8 cellular contexts compared by ENCODE assay signal in the genomic region with DNA sequence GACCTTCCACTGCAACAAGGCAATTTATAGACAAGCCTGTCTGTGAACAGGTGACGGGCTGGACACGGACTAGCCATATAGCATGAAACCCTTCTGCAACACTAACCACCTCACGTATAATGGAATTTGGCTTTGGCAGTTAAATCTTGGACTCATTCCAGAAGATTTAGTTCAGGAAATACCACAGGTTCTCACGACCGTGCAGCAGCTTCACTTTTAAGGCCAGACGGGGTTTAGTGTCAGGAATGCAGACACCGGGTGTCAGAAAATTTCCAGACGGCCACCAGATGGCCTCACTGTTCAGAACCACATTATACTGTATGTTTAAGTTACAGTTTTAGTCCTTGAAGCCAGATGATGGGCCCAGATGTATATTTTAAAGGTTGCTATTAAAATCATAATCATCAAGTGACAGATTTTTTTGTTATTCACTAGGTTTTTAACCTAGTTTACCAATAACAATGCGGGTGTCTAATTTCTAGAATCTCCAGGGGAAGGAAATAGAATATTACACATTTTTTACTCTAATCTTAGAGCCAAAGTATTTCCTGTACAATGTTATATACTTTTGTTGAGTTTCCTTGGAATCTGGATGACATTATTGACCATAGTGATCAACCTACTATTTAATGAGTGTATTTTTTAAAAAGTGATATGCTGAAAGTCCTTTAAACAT.
DNase-seq lines count a peak whose midpoint lies in the region; ATAC-seq, FAIRE-seq and TF ChIP-seq lines count a peak whose summit lies in the region.

No MANE protein-coding gene starts in this region.

- TF ChIP-seq POLR2A in HepG2 (IDR thresholded peaks at IDR 0.05; ENCODE audit: insufficient read depth in 1 of 2, low read depth in 2 of 2, low read length in 2 of 2), result no peak

- H3K4me3 ChIP-seq in WI38 (ENCODE audit: low read depth, low read length) (no peak overlapping the region), colonic mucosa (no peak overlapping the region), HepG2 (replicated peaks in 1 of 3; ENCODE audit: insufficient read depth in 1 of 3, low read depth in 2 of 3, low read length in 3 of 3) (peak overlapping the region in 1 of 3 experiments; percentile 6; a peak in 1 of 6 replicates)

- no peaks in the 10 kb centered on the region for H3K4me1 ChIP-seq in colonic mucosa
- H3K4me1 ChIP-seq in HepG2 (ENCODE audit: insufficient read depth, low read length), result peaks cover 18% of the 10 kb centered on the region; the same call in 1 of the 2 replicates

- 9% methylated on average over 9 of the region's 9 CpGs for WGBS in HepG2 (ENCODE audit: low lambda C conversion rate)

- H3K27ac ChIP-seq in colonic mucosa (no peak overlapping the region), HepG2 (ENCODE audit: extremely low read length, insufficient read depth, low read length) (no peak overlapping the region)

- peak; percentile 77 for FAIRE-seq in HepG2 (lab: Jason Lieb, UNC)

- H3K4me2 ChIP-seq in HepG2 (ENCODE audit: low read depth, low read length), result peak overlapping the region; percentile 71

- TF ChIP-seq RAD21 in HepG2 (CRISPR knock-in tag; IDR thresholded peaks at IDR 0.05), result peak; percentile 29; the same call in 1 of the 2 replicates

- TF ChIP-seq CTCF in WI38 (IDR thresholded peaks at IDR 0.05; ENCODE audit: low read depth, low read length), result peak; percentile 63
- TF ChIP-seq CTCF in colonic mucosa (IDR thresholded peaks at IDR 0.05), result peak; percentile 60
- TF ChIP-seq CTCF in HepG2 (CRISPR knock-in tag; IDR thresholded peaks at IDR 0.05), result peak; percentile 74

- CTCF ChIA-PET in HepG2 (lab: Yijun Ruan, JAX; ENCODE audit: low intra/inter-chr PET ratio, low total read pairs), result interaction anchor here (0.8 to 1.7 kb wide), 4 partner anchors 91 to 574 kb away, joined by 3 to 11 read pairs (median 6); a partner anchor contains a TSS

- intact Hi-C loops in colonic mucosa (cut with DNase I) (loop anchor here (5.0 kb wide), 1 partner anchor 92 kb away; a partner anchor contains a TSS), HepG2 (cut with micrococcal nuclease; ENCODE audit: unreplicated experiment) (loop anchor here (1.0 to 10.0 kb wide), 6 partner anchors 66 to 570 kb away; no protein-coding TSS in a partner anchor)

- DNase-seq in AG08396 (ENCODE audit: low spot score), result peak; percentile 63
- DNase-seq in NCI-H2196 (lab: John Stamatoyannopoulos, UW; ENCODE audit: unreplicated experiment), result peak; percentile 51
- peak; percentile 77 for DNase-seq in colonic mucosa
- peak; percentile 46 for DNase-seq in HepG2 (ENCODE audit: low spot score)
- peak in 2 of 3 donors; percentile 29 for DNase-seq in stimulated activated CD4-positive, alpha-beta T cell treated with anti-CD3 and anti-CD28 coated beads, TNF-alpha, amount 100 ng/mL, for 48 hours (ENCODE audit: low read depth in 3 of 3)

- no peak for TF ChIP-seq EP300 in HepG2 (IDR thresholded peaks at IDR 0.05; ENCODE audit: low read depth in 2 of 2, low read length in 2 of 2)
- TF ChIP-seq EP300 in HepG2 (CRISPR knock-in tag; IDR thresholded peaks at IDR 0.05; ENCODE audit: borderline replicate concordance), result no peak

- H4K20me1 ChIP-seq in HepG2 (ENCODE audit: insufficient read depth, low read length), result no peaks in the 10 kb centered on the region

- BruUV-seq in HepG2 (replicated peaks; lab: Mats Ljungman, UMichigan), result no TSS peak

- in situ Hi-C loops in HepG2 (cut with HindIII; ENCODE audit: extremely low pct_ligation_motif_present, low pct_unique_long_range_greater_than_20kb), result loop anchor here (5.0 to 10.0 kb wide), 2 partner anchors 92 to 230 kb away; a partner anchor contains a TSS

- no peaks in the 10 kb centered on the region for H3K27me3 ChIP-seq in colonic mucosa
- H3K27me3 ChIP-seq in HepG2 (ENCODE audit: control insufficient read depth in 1 of 2, insufficient read depth in 2 of 2, low read length in 2 of 2), result 0 out of 5 replicates have a peak, but pooled peaks cover 0 to 1% of the 10 kb centered on the region in 2 experiments

- ATAC-seq in GM18867 (IDR thresholded peaks at IDR 0.05; ENCODE audit: unreplicated experiment) (peak; percentile 85), HG03103 (IDR thresholded peaks at IDR 0.05; ENCODE audit: low read depth, unreplicated experiment) (peak; percentile 91), HepG2 (peak; percentile 86)

- H2AFZ ChIP-seq in HepG2 (ENCODE audit: low read length), result no peak overlapping the region

- no peaks in the 10 kb centered on the region for H3K79me2 ChIP-seq in HepG2 (ENCODE audit: insufficient read depth, low read length)

- H3K36me3 ChIP-seq in colonic mucosa (no peaks in the 10 kb centered on the region), HepG2 (replicated peaks in 1 of 2; ENCODE audit: control insufficient read depth in 1 of 2, insufficient read depth in 2 of 2, low read length in 2 of 2) (no peaks in the 10 kb centered on the region)

- H3K9ac ChIP-seq in colonic mucosa (ENCODE audit: low read depth in 2 of 2, low read length in 2 of 2) (no peak overlapping the region), HepG2 (ENCODE audit: insufficient read depth, low read depth, low read length) (no peak overlapping the region)

- POLR2A ChIA-PET in HepG2 (lab: Yijun Ruan, JAX), result no interaction called here

- H3K9me3 ChIP-seq in colonic mucosa, result no peaks in the 10 kb centered on the region
- no peaks in the 10 kb centered on the region for H3K9me3 ChIP-seq in HepG2 (ENCODE audit: low read length)

TF ChIP-seq in HepG2, 621 proteins besides CTCF, POLR2A, EP300 and RAD21 (continues in another document):
- TF ChIP-seq RXRB (CRISPR knock-in tag; IDR thresholded peaks at IDR 0.05; ENCODE audit: borderline replicate concordance) (peak; percentile 22; the same call in 1 of the 2 replicates), ZKSCAN1 (IDR thresholded peaks at IDR 0.05; ENCODE audit: low read length) (no peak), SIX4 (CRISPR knock-in tag; IDR thresholded peaks at IDR 0.05) (no peak), TMF1 (CRISPR knock-in tag; IDR thresholded peaks at IDR 0.05; ENCODE audit: low read depth) (no peak), WIZ (CRISPR knock-in tag; IDR thresholded peaks at IDR 0.05) (no peak), SKI (IDR thresholded peaks at IDR 0.05; ENCODE audit: partially characterized antibody) (peak; percentile 46), TGIF2 (CRISPR knock-in tag; IDR thresholded peaks at IDR 0.05) (no peak), RFXAP (CRISPR knock-in tag; IDR thresholded peaks at IDR 0.05; ENCODE audit: borderline replicate concordance) (no peak), ZNF883 (CRISPR knock-in tag; IDR thresholded peaks at IDR 0.05; ENCODE audit: not compliant biosample characterization) (no peak), TSC22D2 (CRISPR knock-in tag; IDR thresholded peaks at IDR 0.05; ENCODE audit: borderline replicate concordance) (no peak)
- TF ChIP-seq, protein P1, sequence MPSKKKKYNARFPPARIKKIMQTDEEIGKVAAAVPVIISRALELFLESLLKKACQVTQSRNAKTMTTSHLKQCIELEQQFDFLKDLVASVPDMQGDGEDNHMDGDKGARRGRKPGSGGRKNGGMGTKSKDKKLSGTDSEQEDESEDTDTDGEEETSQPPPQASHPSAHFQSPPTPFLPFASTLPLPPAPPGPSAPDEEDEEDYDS (CRISPR knock-in tag; IDR thresholded peaks at IDR 0.05), result no peak
- TF ChIP-seq, protein P2, sequence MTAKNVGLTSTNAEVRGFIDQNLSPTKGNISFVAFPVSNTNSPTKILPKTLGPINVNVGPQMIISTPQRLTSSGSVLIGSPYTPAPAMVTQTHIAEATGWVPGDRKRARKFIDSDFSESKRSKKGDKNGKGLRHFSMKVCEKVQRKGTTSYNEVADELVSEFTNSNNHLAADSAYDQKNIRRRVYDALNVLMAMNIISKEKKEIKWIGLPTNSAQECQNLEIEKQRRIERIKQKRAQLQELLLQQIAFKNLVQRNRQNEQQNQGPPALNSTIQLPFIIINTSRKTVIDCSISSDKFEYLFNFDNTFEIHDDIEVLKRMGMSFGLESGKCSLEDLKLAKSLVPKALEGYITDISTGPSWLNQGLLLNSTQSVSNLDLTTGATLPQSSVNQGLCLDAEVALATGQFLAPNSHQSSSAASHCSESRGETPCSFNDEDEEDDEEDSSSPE (CRISPR knock-in tag; IDR thresholded peaks at IDR 0.05), result peak; percentile 21; the same call in 1 of the 2 replicates
